ENCODE assay signal across 8 cellular contexts in genomic region chr17:60599620-60600489, GRCh38. TPM values are rescaled to one million over a fixed set of nuclear protein-coding genes. Genes with fewer than 3 reads are reported as not detected.
DNase-seq lines count a peak whose midpoint lies in the region; ATAC-seq, FAIRE-seq and TF ChIP-seq lines count a peak whose summit lies in the region.

Gene PPM1D, plus strand, starts transcription at chr17:60600193. Its CDS starts 222 bp downstream, at chr17:60600415.

- WGBS in ovary, 3 donors = 0 to 1% (median 0%) methylated on average over 50 to 83 of the region's 83 CpGs
- under 1% methylated on average over 83 of the region's 83 CpGs for WGBS in thymus

- intact Hi-C loops in Right ventricle myocardium inferior (cut with DNase I) (loop anchor here (2.0 to 5.0 kb wide), 5 partner anchors 23 to 77 kb away; partner anchors contain the start of genes APPBP2 and BCAS3), ovary (cut with DNase I) (loop anchor here (2.0 to 10.0 kb wide), 2 partner anchors 75 kb away; partner anchors contain the start of gene APPBP2 (in 3 of the 4))

- peak; percentile 99 for FAIRE-seq in GM12891 (lab: Jason Lieb, UNC)

- H3K4me3 ChIP-seq in ovary = peak within 1 kb of the TSS; percentile 83
- peak within 1 kb of the TSS; percentile 95 for H3K4me3 ChIP-seq in thymus (ENCODE audit: low read length)

- ATAC-seq in HG02798 (IDR thresholded peaks at IDR 0.05; ENCODE audit: poor library complexity, unreplicated experiment) = peak; percentile 96
- peak; percentile 99 for ATAC-seq in Right ventricle myocardium inferior

- H3K9me3 ChIP-seq in ovary = no peaks in the 10 kb centered on the region
- no peaks in the 10 kb centered on the region for H3K9me3 ChIP-seq in thymus (ENCODE audit: control insufficient read depth)

- H3K4me1 ChIP-seq in ovary (ENCODE audit: insufficient read depth) = peaks cover 4% of the 10 kb centered on the region
- H3K4me1 ChIP-seq in thymus (ENCODE audit: control insufficient read depth, insufficient read depth, low read length) = peaks cover 7% of the 10 kb centered on the region

- TF ChIP-seq CTCF in ovary (IDR thresholded peaks at IDR 0.05) = peak in 2 of 3 donors; percentile 12 to 64

- H3K27ac ChIP-seq in ovary (peak within 1 kb of the TSS; percentile 92 to 96), thymus (ENCODE audit: low read depth) (peak within 1 kb of the TSS; percentile 92)

- H3K27me3 ChIP-seq in ovary = no peaks in the 10 kb centered on the region
- no peaks in the 10 kb centered on the region for H3K27me3 ChIP-seq in thymus (ENCODE audit: control insufficient read depth, insufficient read depth)

- TF ChIP-seq POLR2A in GM12891 (IDR thresholded peaks at IDR 0.05; ENCODE audit: low read depth, low read length) (peak; percentile 86), ovary (IDR thresholded peaks at IDR 0.05) (peak; percentile 91)

- DNase-seq in GM12891 (ENCODE audit: insufficient read length, low spot score) = peak; percentile 96
- DNase-seq in NCI-H1417 treated with DMSO at 0.1 percent for 48 hours (lab: John Stamatoyannopoulos, UW) = peak; percentile 95
- DNase-seq in SW 1271 (lab: John Stamatoyannopoulos, UW) = peak; percentile 96 to 97
- DNase-seq in activated naive CD8-positive, alpha-beta T cell treated with anti-CD3 and anti-CD28 coated beads, Interleukin-2, amount 50 U/mL, for 16 hours (ENCODE audit: low read depth, low spot score) = peak; percentile 98
- DNase-seq in Right ventricle myocardium inferior (ENCODE audit: missing footprints) = peak; percentile 100
- DNase-seq in ovary = peak; percentile 100

- no peaks in the 10 kb centered on the region for H3K36me3 ChIP-seq in ovary
- H3K36me3 ChIP-seq in thymus (ENCODE audit: control insufficient read depth, insufficient read depth) = no peaks in the 10 kb centered on the region

- TF ChIP-seq EP300 in ovary (IDR thresholded peaks at IDR 0.05) = no peak

TF ChIP-seq in GM12891, 5 proteins besides CTCF, POLR2A, EP300 and RAD21:
- TF ChIP-seq POU2F2 (IDR thresholded peaks at IDR 0.05; ENCODE audit: low read depth, low read length) (peak; percentile 59; the same call in 1 of the 2 replicates), POLR2AphosphoS5 (IDR thresholded peaks at IDR 0.05; ENCODE audit: low read depth, low read length) (peak; percentile 89), TAF1 (IDR thresholded peaks at IDR 0.05; ENCODE audit: low read depth, low read length) (peak; percentile 70), PAX5 (IDR thresholded peaks at IDR 0.05; ENCODE audit: insufficient read depth, low read length, severe bottlenecking) (peak; percentile 2), SPI1 (IDR thresholded peaks at IDR 0.05; ENCODE audit: low read depth, low read length) (0 out of 2 replicates have a peak, but pooled peaks have one; percentile 14)

RNA-seq across cellular contexts. Expression of gene PPM1D, which starts in this region (rescaled TPM):
- 5.2 TPM for polyA plus RNA-seq in GM12891 (2012; ENCODE audit: low read depth, missing spikeins)
- total RNA-seq in Right ventricle myocardium inferior = 7.4 TPM
- total RNA-seq in ovary = 10 to 100 TPM; 11.9 to 35.5 (median 28.7) TPM
- 10 to 100 TPM; 16.3 to 20.9 TPM for polyA plus RNA-seq in ovary
- polyA plus RNA-seq in thymus = 6.5 TPM

Comparison
In these comparisons a context has a peak if more than half of its experiments do, and no peak if none do; other contexts are left out.
1. Peak in every context shown above with its lines: DNase-seq, ATAC-seq, H3K4me3 ChIP-seq and H3K27ac ChIP-seq.